2 cellular contexts compared by ENCODE assay signal in genomic region chr11:18697581-18697980, GRCh38.
TF ChIP-seq lines count a peak whose summit lies in the region.

No MANE protein-coding gene starts in this region.

TF ChIP-seq in HCT116, 20 proteins besides CTCF, POLR2A, EP300 and RAD21:
- TF ChIP-seq TCF7L2 (IDR thresholded peaks at IDR 0.05; ENCODE audit: borderline replicate concordance, extremely low read depth, insufficient read depth, insufficient read length): no peak
- TF ChIP-seq FOSL1 (IDR thresholded peaks at IDR 0.05; ENCODE audit: low read depth): no peak
- no peak for TF ChIP-seq YY1 (IDR thresholded peaks at IDR 0.05; ENCODE audit: extremely low read depth, insufficient replicate concordance, low read depth, low read length)
- no peak for TF ChIP-seq CEBPB (IDR thresholded peaks at IDR 0.05; ENCODE audit: low read depth)
- TF ChIP-seq REST (IDR thresholded peaks at IDR 0.05; ENCODE audit: low read depth): no peak
- TF ChIP-seq EZH2 (IDR thresholded peaks at IDR 0.05): no peak
- no peak for TF ChIP-seq ZBTB33 (IDR thresholded peaks at IDR 0.05; ENCODE audit: extremely low read depth, insufficient replicate concordance, low read length)
- TF ChIP-seq ZNF274 (IDR thresholded peaks at IDR 0.05; ENCODE audit: low read depth, low read length): no peak
- no peak for TF ChIP-seq MAX (IDR thresholded peaks at IDR 0.05)
- TF ChIP-seq CBX3 (IDR thresholded peaks at IDR 0.05; ENCODE audit: low read depth): no peak
- TF ChIP-seq POLR2AphosphoS5 (IDR thresholded peaks at IDR 0.05; ENCODE audit: low read depth, low read length): no peak
- no peak for TF ChIP-seq ZFX (IDR thresholded peaks at IDR 0.05)
- no peak for TF ChIP-seq SP1 (IDR thresholded peaks at IDR 0.05; ENCODE audit: low read depth)
- TF ChIP-seq EZH2phosphoT487 (IDR thresholded peaks at IDR 0.05; ENCODE audit: borderline replicate concordance): no peak
- no peak for TF ChIP-seq ATF3 (IDR thresholded peaks at IDR 0.05)
- TF ChIP-seq JUND (IDR thresholded peaks at IDR 0.05): no peak
- no peak for TF ChIP-seq SRF (IDR thresholded peaks at IDR 0.05; ENCODE audit: low read depth)
- no peak for TF ChIP-seq SIN3A (IDR thresholded peaks at IDR 0.05; ENCODE audit: low read depth)

TF ChIP-seq in K562, 482 proteins besides CTCF, POLR2A, EP300 and RAD21:
- no peak for TF ChIP-seq NONO (IDR thresholded peaks at IDR 0.05; ENCODE audit: low read depth in 2 of 2, low read length in 1 of 2)
- TF ChIP-seq ZNF277 (CRISPR knock-in tag; IDR thresholded peaks at IDR 0.05; ENCODE audit: borderline replicate concordance): no peak
- TF ChIP-seq ZNF217 (CRISPR knock-in tag; IDR thresholded peaks at IDR 0.05): no peak
- no peak for TF ChIP-seq FOXO4 (CRISPR knock-in tag; IDR thresholded peaks at IDR 0.05)
- no peak for TF ChIP-seq ZFP1 (CRISPR knock-in tag; IDR thresholded peaks at IDR 0.05)
- no peak for TF ChIP-seq ZNF77 (CRISPR knock-in tag; IDR thresholded peaks at IDR 0.05)
- TF ChIP-seq COPS2 (conservative IDR thresholded peaks at IDR 0.05): no peak
- TF ChIP-seq FOXJ3 (CRISPR knock-in tag; IDR thresholded peaks at IDR 0.05): no peak
- TF ChIP-seq PHF8 (IDR thresholded peaks at IDR 0.05; ENCODE audit: borderline replicate concordance, low read length): no peak
- TF ChIP-seq NFYB (IDR thresholded peaks at IDR 0.05; ENCODE audit: extremely low read depth, insufficient read length): no peak
- no peak for TF ChIP-seq ZSCAN29 (IDR thresholded peaks at IDR 0.05)
TF ChIP-seq in K562: peak in this region for 0.
